Comparison of ENCODE assay signal across 9 cellular contexts in genomic region chr17:27793168-27793905, GRCh38. TPM values are rescaled to one million over a fixed set of nuclear protein-coding genes. Genes with fewer than 3 reads are reported as not detected.
DNase-seq lines count a peak whose midpoint lies in the region; ATAC-seq and TF ChIP-seq lines count a peak whose summit lies in the region.
"Had no signal": no experiment of that assay in that cellular context is flagged by ENCODE, and none has a peak within 500 bp of the region (broad histone marks: within the 10 kb centered on the region; RNA-seq: fewer than 3 reads in every experiment).

No MANE protein-coding gene starts in this region.

- H4K20me1 ChIP-seq in mammary epithelial cell (ENCODE audit: insufficient read depth, low read length) = no peaks in the 10 kb centered on the region

- H3K9me3 ChIP-seq in mammary epithelial cell (replicated peaks; ENCODE audit: insufficient read depth, low read length) = no peaks in the 10 kb centered on the region
- no peaks in the 10 kb centered on the region for H3K9me3 ChIP-seq in lower lobe of right lung
- H3K9me3 ChIP-seq in upper lobe of right lung = no peaks in the 10 kb centered on the region

- ATAC-seq in Right ventricle myocardium inferior (peak; percentile 81), lower lobe of right lung (peak; percentile 49 to 76), upper lobe of right lung (peak; percentile 59), HG02798 (IDR thresholded peaks at IDR 0.05; ENCODE audit: poor library complexity, unreplicated experiment) (no peak), HG03342 (IDR thresholded peaks at IDR 0.05; ENCODE audit: unreplicated experiment) (no peak)

- BruUV-seq in mammary epithelial cell (replicated peaks; lab: Mats Ljungman, UMichigan) = no TSS peak

- peak overlapping the region; percentile 55 for H2AFZ ChIP-seq in mammary epithelial cell (ENCODE audit: low read depth, low read length)

- intact Hi-C loops in Right ventricle myocardium inferior (cut with DNase I) (no loop called here), cardiac septum (cut with DNase I) (no loop called here), mammary epithelial cell (cut with micrococcal nuclease) (no loop called here), lower lobe of right lung (cut with DNase I) (no loop called here), upper lobe of right lung (cut with DNase I) (no loop called here)

- H3K27me3 ChIP-seq in mammary epithelial cell (ENCODE audit: insufficient read depth, low read length) (peaks cover 4% of the 10 kb centered on the region), lower lobe of right lung (ENCODE audit: low read depth) (peaks cover 27% of the 10 kb centered on the region), upper lobe of right lung (peaks cover 28% of the 10 kb centered on the region)

- dilution Hi-C loops in mammary epithelial cell (cut with HindIII; ENCODE audit: low sequenced_read_pairs) = no loop called here

- H3K4me1 ChIP-seq in mammary epithelial cell (ENCODE audit: insufficient read depth, low read length) = peaks cover 5% of the 10 kb centered on the region
- peaks cover 9% of the 10 kb centered on the region for H3K4me1 ChIP-seq in lower lobe of right lung
- peaks cover 4% of the 10 kb centered on the region for H3K4me1 ChIP-seq in upper lobe of right lung

- no peak overlapping the region for H3K27ac ChIP-seq in mammary epithelial cell (ENCODE audit: insufficient read depth, low read depth, low read length)
- no peak overlapping the region for H3K27ac ChIP-seq in lower lobe of right lung
- no peak overlapping the region for H3K27ac ChIP-seq in upper lobe of right lung

- in situ Hi-C loops in mammary epithelial cell (cut with MboI; ENCODE audit: low sequenced_read_pairs in 2 of 2) = no loop called here

- DNase-seq in Right ventricle myocardium inferior (ENCODE audit: missing footprints) (no peak), cardiac septum (ENCODE audit: low spot score) (no peak), mammary epithelial cell (peak; percentile 8), lower lobe of right lung (peak; percentile 24), upper lobe of right lung (no peak), UCSD-AML1 (lab: John Stamatoyannopoulos, UW; ENCODE audit: unreplicated experiment) (no peak)

- peak overlapping the region; percentile 70 for H3K4me2 ChIP-seq in mammary epithelial cell (ENCODE audit: insufficient read depth, low read depth, low read length)

- no peaks in the 10 kb centered on the region for H3K36me3 ChIP-seq in mammary epithelial cell (ENCODE audit: insufficient read depth, low read length)
- no peaks in the 10 kb centered on the region for H3K36me3 ChIP-seq in lower lobe of right lung
- H3K36me3 ChIP-seq in upper lobe of right lung = no peaks in the 10 kb centered on the region

- no peak overlapping the region for H3K4me3 ChIP-seq in mammary epithelial cell (replicated peaks in 1 of 3; ENCODE audit: insufficient read depth in 1 of 3, low read depth in 2 of 3, low read length in 3 of 3)
- peak overlapping the region; percentile 40 for H3K4me3 ChIP-seq in lower lobe of right lung
- H3K4me3 ChIP-seq in upper lobe of right lung = peak overlapping the region; percentile 15

- H3K79me2 ChIP-seq in mammary epithelial cell (ENCODE audit: insufficient read depth, low read length) = no peaks in the 10 kb centered on the region

- WGBS in mammary epithelial cell (ENCODE audit: low coverage, missing lambda C conversion rate) = 0% methylated on average over 8 of the region's 58 CpGs

- no peak overlapping the region for H3K9ac ChIP-seq in mammary epithelial cell (ENCODE audit: insufficient read depth, low read length)

- TF ChIP-seq CTCF in mammary epithelial cell (conservative IDR thresholded peaks at IDR 0.05 in 1 of 2, IDR thresholded peaks at IDR 0.05 in 1 of 2; ENCODE audit: extremely low read depth in 1 of 2, insufficient read depth in 1 of 2, low read depth in 1 of 2, low read length in 2 of 2) (no peak), lower lobe of right lung (IDR thresholded peaks at IDR 0.05) (no peak), upper lobe of right lung (IDR thresholded peaks at IDR 0.05) (no peak)

- CTCF ChIA-PET in mammary epithelial cell (lab: Charles Lee; ENCODE audit: low non-redundant PET) = interaction anchor here (0.6 kb wide), 1 partner anchor 90 kb away, joined by 11 read pairs; no protein-coding TSS in a partner anchor

RNA-seq across cellular contexts. Expression of gene NOS2, which starts 7.0 kb away (rescaled TPM):
- total RNA-seq in Right ventricle myocardium inferior = 0.22 TPM
- total RNA-seq in cardiac septum = 0.16 TPM
- not detected for total RNA-seq in mammary epithelial cell
- not detected for polyA plus RNA-seq in mammary epithelial cell
- not detected for polyA minus RNA-seq in mammary epithelial cell
- total RNA-seq in lower lobe of right lung = 0.38 TPM
- total RNA-seq in upper lobe of right lung = 0.55 TPM
- total RNA-seq: T-helper 2 cell treated with Interferon-gamma antibody and Interleukin-4, amounts not matched to agents 100 ng/mL and 5 ng/mL, for 36 hours had no signal

Comparison
In these comparisons a context has a peak if more than half of its experiments do, and no peak if none do; other contexts are left out.
1. ATAC-seq: peak in Right ventricle myocardium inferior (single experiment), lower lobe of right lung (2 of 2) and upper lobe of right lung (single experiment); none in HG02798 (single experiment) and HG03342 (single experiment).
2. DNase-seq: peak in mammary epithelial cell (single experiment) and lower lobe of right lung (single experiment); none in Right ventricle myocardium inferior (single experiment), cardiac septum (single experiment), upper lobe of right lung (single experiment) and UCSD-AML1 (single experiment).
3. H3K4me3 ChIP-seq: peak in lower lobe of right lung (single experiment) and upper lobe of right lung (single experiment); none in mammary epithelial cell (0 of 3).